ENCODE assay signal across 35 cellular contexts in the genomic region with DNA sequence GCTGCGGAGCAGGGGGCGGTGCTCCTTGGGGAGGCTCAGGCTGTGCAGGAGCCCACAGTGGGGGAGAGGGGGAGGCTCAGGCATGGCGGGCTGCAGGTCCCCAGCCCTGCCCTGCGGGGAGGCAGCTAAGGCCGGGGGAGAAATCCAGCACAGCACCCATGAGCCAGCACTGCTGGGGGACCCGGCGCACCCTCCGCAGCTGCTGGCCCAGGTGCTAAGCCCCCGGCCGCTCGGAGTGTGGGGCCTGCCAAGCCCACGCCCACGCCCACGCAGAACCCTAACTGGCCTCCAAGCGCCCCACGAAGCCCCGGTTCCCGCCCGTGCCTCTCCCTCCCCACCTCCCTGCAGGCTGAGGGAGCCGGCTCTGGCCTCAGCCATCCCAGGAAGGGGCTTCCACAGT.
"Had no signal": no experiment of that assay in that cellular context is flagged by ENCODE, and none has a peak within 500 bp of the region (broad histone marks: within the 10 kb centered on the region; RNA-seq: fewer than 3 reads in every experiment).

No MANE protein-coding gene starts in this region.

- H3K36me3 ChIP-seq: MG63 had no signal

- H3K27ac ChIP-seq: KMS-11 had no signal

- H3K27me3 ChIP-seq: MG63 had no signal

- H3K9me3 ChIP-seq: MG63 had no signal

- H3K4me3 ChIP-seq: MG63 had no signal

- DNase-seq: Karpas-422, Kasumi-1, KBM-7, KG1, MG63, MM.1S, MV-4-11, NCI-H1048, NCI-H1092, NCI-H1092 treated with DMSO at 0.1 percent for 48 hours, NCI-H1105, NCI-H1105 treated with DMSO at 0.1 percent for 48 hours, NCI-H1417, NCI-H1417 treated with DMSO at 0.1 percent for 48 hours, NCI-H1436, NCI-H1436 treated with DMSO at 0.1 percent for 48 hours, NCI-H146, NCI-H1694, NCI-H1694 treated with DMSO at 0.1 percent for 48 hours, NCI-H187, NCI-H187 treated with DMSO at 0.1 percent for 48 hours, NCI-H1930, NCI-H2029, NCI-H2029 treated with DMSO at 0.1 percent for 48 hours, NCI-H2081, NCI-H2081 treated with DMSO at 0.1 percent for 48 hours, NCI-H2107, NCI-H2171, NCI-H2171 treated with DMSO at 0.1 percent for 48 hours, NCI-H2227 treated with DMSO at 0.1 percent for 48 hours, NCI-H226, NCI-H345, NCI-H446, NCI-H446 treated with DMSO at 0.1 percent for 48 hours had no signal

- H3K9ac ChIP-seq: KMS-11 had no signal

- H3K4me2 ChIP-seq: KMS-11 had no signal
